In genomic region chr9:69027355-69028097, GRCh38 we compare ENCODE assay signal across 8 cellular contexts. TPM values are rescaled to one million over a fixed set of nuclear protein-coding genes. Genes with fewer than 3 reads are reported as not detected.
DNase-seq lines count a peak whose midpoint lies in the region; ATAC-seq and TF ChIP-seq lines count a peak whose summit lies in the region.

No MANE protein-coding gene starts in this region.

- H3K4me2 ChIP-seq in OCI-LY7 (ENCODE audit: low read length): peak overlapping the region; percentile 32; the same call in 1 of the 2 replicates

- in situ Hi-C loops in astrocyte of the cerebellum (cut with HindIII; ENCODE audit: low sequenced_read_pairs): no loop called here

- ATAC-seq in GM21390 (IDR thresholded peaks at IDR 0.05; ENCODE audit: unreplicated experiment): peak; percentile 83

- H3K27ac ChIP-seq in OCI-LY7 (ENCODE audit: low read depth, low read length, poor library complexity, severe bottlenecking): no peak overlapping the region

- H3K9me2 ChIP-seq in OCI-LY7 (ENCODE audit: insufficient read depth, low read length): no peaks in the 10 kb centered on the region

- H3K27me3 Mint-ChIP-seq in immature natural killer cell (ENCODE audit: low read depth in 3 of 3): peaks cover 1 to 2% (median 2%) of the 10 kb centered on the region in 3 donors

- no peak overlapping the region for H3K4me3 ChIP-seq in OCI-LY7 (ENCODE audit: low read depth, low read length, poor library complexity, severe bottlenecking)
- no peak overlapping the region for H3K4me3 ChIP-seq in astrocyte of the cerebellum (ENCODE audit: low read depth, low read length)

- no peaks in the 10 kb centered on the region for H3K36me3 Mint-ChIP-seq in immature natural killer cell

- peaks cover 44 to 59% of the 10 kb centered on the region in 2 donors for H3K4me1 Mint-ChIP-seq in immature natural killer cell

- no peaks in the 10 kb centered on the region for H3K36me3 ChIP-seq in OCI-LY7 (ENCODE audit: insufficient read depth, low read length)

- intact Hi-C loops in OCI-LY7 (cut with micrococcal nuclease; ENCODE audit: unreplicated experiment): loop anchor here (1.0 kb wide), 1 partner anchor 443 kb away; no protein-coding TSS in a partner anchor

- POLR2A ChIA-PET in OCI-LY7 (lab: Charles Lee): no interaction called here

- TF ChIP-seq CTCF in OCI-LY7 (conservative IDR thresholded peaks at IDR 0.05; ENCODE audit: low read length) (peak; percentile 94), astrocyte of the cerebellum (IDR thresholded peaks at IDR 0.05; ENCODE audit: low read depth, low read length, missing control alignments) (peak; percentile 81)

- BruUV-seq in OCI-LY7 (replicated peaks; lab: Mats Ljungman, UMichigan): no TSS peak

- peak overlapping the region; percentile 79; the same call in 1 of the 2 replicates for H2AFZ ChIP-seq in OCI-LY7 (ENCODE audit: low read length)

- CTCF ChIA-PET in OCI-LY7 (lab: Charles Lee; ENCODE audit: unreplicated experiment): no interaction called here

- peak overlapping the region; percentile 1 to 65 (median 38) for H3K27ac Mint-ChIP-seq in immature natural killer cell

- DNase-seq in NCI-H510A treated with DMSO at 0.1 percent for 48 hours (lab: John Stamatoyannopoulos, UW) (peak; percentile 13), NCI-H510A (lab: John Stamatoyannopoulos, UW) (no peak), HUDEP-2 (lab: John Stamatoyannopoulos, UW; ENCODE audit: unreplicated experiment in 76 of 76) (peak in 62 of 76 experiments; percentile 5 to 85 (median 52)), OCI-LY7 (ENCODE audit: low spot score) (peak; percentile 77), astrocyte of the cerebellum (ENCODE audit: low read depth) (no peak), immature natural killer cell (peak; percentile 54 to 62 (median 59))
- peak in 2 of 3 donors; percentile 15 to 21 for DNase-seq in stimulated activated CD4-positive, alpha-beta T cell treated with anti-CD3 and anti-CD28 coated beads, TNF-alpha, amount 100 ng/mL, for 48 hours (ENCODE audit: low read depth in 3 of 3)

- H3K9me3 Mint-ChIP-seq in immature natural killer cell: peaks cover 0 to 3% (median 0%) of the 10 kb centered on the region in 6 donors

- H4K20me1 ChIP-seq in OCI-LY7 (ENCODE audit: insufficient read depth, low read length): no peaks in the 10 kb centered on the region

- peak overlapping the region; percentile 12 to 52 (median 19) for H3K4me3 Mint-ChIP-seq in immature natural killer cell

- H3K79me2 ChIP-seq in OCI-LY7 (ENCODE audit: insufficient read depth, low read depth, low read length): no peaks in the 10 kb centered on the region

- peaks cover 8% of the 10 kb centered on the region for H3K9me3 ChIP-seq in OCI-LY7 (ENCODE audit: low read length)

- H3K4me1 ChIP-seq in OCI-LY7 (ENCODE audit: insufficient read depth, low read length, poor library complexity, severe bottlenecking): peaks cover 7% of the 10 kb centered on the region

RNA-seq across cellular contexts. Expression of gene FXN, which starts 8.0 kb away (rescaled TPM):
- total RNA-seq in OCI-LY7 (2014; rRNA removed; shearing (Covaris generic)): 5.6 and 6.9 TPM in 2 replicates
- total RNA-seq in OCI-LY7 (2022): 33.6 and 36.1 TPM in 2 replicates
- 10 to 100 TPM; 46.3 to 68.9 (median 59.1) TPM for polyA plus RNA-seq in immature natural killer cell

RNA-seq across cellular contexts. Expression of gene PRKACG, which starts 13.6 kb away (rescaled TPM):
- total RNA-seq in OCI-LY7 (2014; rRNA removed; shearing (Covaris generic)): not detected in 2 replicates
- total RNA-seq in OCI-LY7 (2022): not detected in 2 replicates
- not detected for polyA plus RNA-seq in immature natural killer cell

Comparison
In these comparisons a context has a peak if more than half of its experiments do, and no peak if none do; other contexts are left out.
1. DNase-seq: peak in NCI-H510A treated with DMSO at 0.1 percent for 48 hours (single experiment), HUDEP-2 (62 of 76), OCI-LY7 (single experiment), immature natural killer cell (3 of 3) and stimulated activated CD4-positive, alpha-beta T cell treated with anti-CD3 and anti-CD28 coated beads, TNF-alpha, amount 100 ng/mL, for 48 hours (2 of 3); none in NCI-H510A (single experiment) and astrocyte of the cerebellum (single experiment).